ENCODE assay signal across 29 cellular contexts in genomic region chr7:35405461-35405860, GRCh38.
"Had no signal": no experiment of that assay in that cellular context is flagged by ENCODE, and none has a peak within 500 bp of the region (broad histone marks: within the 10 kb centered on the region; RNA-seq: fewer than 3 reads in every experiment).

No MANE protein-coding gene starts in this region.

- H3K4me3 ChIP-seq: ascending aorta, coronary artery, esophagus squamous epithelium, heart left ventricle had no signal

- H3K27ac ChIP-seq: ascending aorta, coronary artery, esophagus squamous epithelium, heart left ventricle, VCaP had no signal

- H3K9me3 Mint-ChIP-seq: activated CD4-positive, alpha-beta memory T cell treated with anti-CD3 and anti-CD28 coated beads, Interleukin-2, amount 10 ng/mL, durations not matched to agents 7 days and 5 days; activated CD4-positive, alpha-beta T cell treated with anti-CD3 and anti-CD28 coated beads, Interleukin-2, amount 10 ng/mL, durations not matched to agents 7 days and 5 days; activated naive CD4-positive, alpha-beta T cell treated with anti-CD3 and anti-CD28 coated beads, Interleukin-2, amount 10 ng/mL, durations not matched to agents 7 days and 5 days; activated naive CD4-positive, alpha-beta T cell treated with anti-CD3 and anti-CD28 coated beads, Interleukin-2, amount 50 U/mL, for 72 hours; activated naive CD8-positive, alpha-beta T cell treated with anti-CD3 and anti-CD28 coated beads, Interleukin-2, amount 10 ng/mL, durations not matched to agents 7 days and 5 days; activated T-cell treated with anti-CD3 and anti-CD28 coated beads, Interleukin-2, amount 50 U/mL, for 24 hours; activated T-cell treated with anti-CD3 and anti-CD28 coated beads, Interleukin-2, amount 50 U/mL, for 72 hours; central memory CD8-positive, alpha-beta T cell; dendritic cell treated with granulocyte-macrophage colony-stimulating factor and Interleukin-4, amounts not matched to agents 40 ng/mL and 50 ng/mL, for 4 days; effector memory CD8-positive, alpha-beta T cell; WTC11 had no signal

- H3K4me1 ChIP-seq: ascending aorta, esophagus squamous epithelium had no signal

- H3K27ac Mint-ChIP-seq: activated CD4-positive, alpha-beta memory T cell treated with anti-CD3 and anti-CD28 coated beads, Interleukin-2, amount 10 ng/mL, durations not matched to agents 7 days and 5 days; activated CD4-positive, alpha-beta T cell treated with anti-CD3 and anti-CD28 coated beads, Interleukin-2, amount 10 ng/mL, durations not matched to agents 7 days and 5 days; activated naive CD4-positive, alpha-beta T cell treated with anti-CD3 and anti-CD28 coated beads, Interleukin-2, amount 10 ng/mL, durations not matched to agents 7 days and 5 days; activated naive CD4-positive, alpha-beta T cell treated with anti-CD3 and anti-CD28 coated beads, Interleukin-2, amount 50 U/mL, for 72 hours; activated naive CD8-positive, alpha-beta T cell treated with anti-CD3 and anti-CD28 coated beads, Interleukin-2, amount 10 ng/mL, durations not matched to agents 7 days and 5 days; activated T-cell treated with anti-CD3 and anti-CD28 coated beads, Interleukin-2, amount 50 U/mL, for 24 hours; activated T-cell treated with anti-CD3 and anti-CD28 coated beads, Interleukin-2, amount 50 U/mL, for 72 hours; brain; dendritic cell treated with granulocyte-macrophage colony-stimulating factor and Interleukin-4, amounts not matched to agents 40 ng/mL and 50 ng/mL, for 4 days; effector memory CD8-positive, alpha-beta T cell; WTC11 had no signal

- DNase-seq: activated CD4-positive, alpha-beta memory T cell treated with anti-CD3 and anti-CD28 coated beads, Interleukin-2, amount 10 ng/mL, durations not matched to agents 7 days and 5 days; activated CD4-positive, alpha-beta T cell treated with anti-CD3 and anti-CD28 coated beads for 1 hour; activated CD4-positive, alpha-beta T cell treated with anti-CD3 and anti-CD28 coated beads for 4 hours; activated CD4-positive, alpha-beta T cell treated with anti-CD3 and anti-CD28 coated beads, Interleukin-2, amount 10 ng/mL, durations not matched to agents 7 days and 5 days; activated CD4-positive, alpha-beta T cell treated with anti-CD3 and anti-CD28 coated beads, Interleukin-2, amount 50 U/mL, for 4 hours; activated CD8-positive, alpha-beta memory T cell treated with anti-CD3 and anti-CD28 coated beads, Interleukin-2, amount 50 U/mL, for 48 hours; activated gamma-delta T cell; activated naive CD4-positive, alpha-beta T cell; activated naive CD4-positive, alpha-beta T cell treated with anti-CD3 and anti-CD28 coated beads, Interleukin-2, amount 10 ng/mL, durations not matched to agents 7 days and 5 days; activated naive CD8-positive, alpha-beta T cell treated with anti-CD3 and anti-CD28 coated beads, Interleukin-2, amount 10 ng/mL, durations not matched to agents 7 days and 5 days; activated T-cell treated with anti-CD3 and anti-CD28 coated beads for 4 hours; activated T-cell treated with anti-CD3 and anti-CD28 coated beads, Interleukin-2, amount 50 U/mL, for 24 hours; activated T-cell treated with anti-CD3 and anti-CD28 coated beads, Interleukin-2, amount 50 U/mL, for 72 hours; effector CD4-positive, alpha-beta T cell; effector memory CD8-positive, alpha-beta T cell; erythroblast; esophagus squamous epithelium; foreskin fibroblast; glutamatergic neuron; heart left ventricle; T-helper 2 cell had no signal

- H3K4me3 Mint-ChIP-seq: activated CD4-positive, alpha-beta memory T cell treated with anti-CD3 and anti-CD28 coated beads, Interleukin-2, amount 10 ng/mL, durations not matched to agents 7 days and 5 days; activated CD4-positive, alpha-beta T cell treated with anti-CD3 and anti-CD28 coated beads, Interleukin-2, amount 10 ng/mL, durations not matched to agents 7 days and 5 days; activated naive CD4-positive, alpha-beta T cell treated with anti-CD3 and anti-CD28 coated beads, Interleukin-2, amount 10 ng/mL, durations not matched to agents 7 days and 5 days; activated naive CD8-positive, alpha-beta T cell treated with anti-CD3 and anti-CD28 coated beads, Interleukin-2, amount 10 ng/mL, durations not matched to agents 7 days and 5 days; activated T-cell treated with anti-CD3 and anti-CD28 coated beads, Interleukin-2, amount 50 U/mL, for 24 hours; activated T-cell treated with anti-CD3 and anti-CD28 coated beads, Interleukin-2, amount 50 U/mL, for 72 hours; brain; central memory CD8-positive, alpha-beta T cell; dendritic cell treated with granulocyte-macrophage colony-stimulating factor and Interleukin-4, amounts not matched to agents 40 ng/mL and 50 ng/mL, for 4 days; effector memory CD8-positive, alpha-beta T cell; WTC11 had no signal

- H3K36me3 Mint-ChIP-seq: activated naive CD4-positive, alpha-beta T cell treated with anti-CD3 and anti-CD28 coated beads, Interleukin-2, amount 10 ng/mL, durations not matched to agents 7 days and 5 days; activated naive CD4-positive, alpha-beta T cell treated with anti-CD3 and anti-CD28 coated beads, Interleukin-2, amount 50 U/mL, for 72 hours; activated naive CD8-positive, alpha-beta T cell treated with anti-CD3 and anti-CD28 coated beads, Interleukin-2, amount 10 ng/mL, durations not matched to agents 7 days and 5 days; brain; WTC11 had no signal

- H3K36me3 ChIP-seq: ascending aorta, esophagus squamous epithelium, heart left ventricle had no signal

- H3K27me3 Mint-ChIP-seq: brain had no signal

- H3K9me3 ChIP-seq: ascending aorta, esophagus squamous epithelium, heart left ventricle had no signal

- H3K4me1 Mint-ChIP-seq: activated CD4-positive, alpha-beta memory T cell treated with anti-CD3 and anti-CD28 coated beads, Interleukin-2, amount 10 ng/mL, durations not matched to agents 7 days and 5 days; activated CD4-positive, alpha-beta T cell treated with anti-CD3 and anti-CD28 coated beads, Interleukin-2, amount 10 ng/mL, durations not matched to agents 7 days and 5 days; activated naive CD4-positive, alpha-beta T cell treated with anti-CD3 and anti-CD28 coated beads, Interleukin-2, amount 10 ng/mL, durations not matched to agents 7 days and 5 days; activated naive CD8-positive, alpha-beta T cell treated with anti-CD3 and anti-CD28 coated beads, Interleukin-2, amount 10 ng/mL, durations not matched to agents 7 days and 5 days; brain; central memory CD8-positive, alpha-beta T cell; WTC11 had no signal

- H3K27me3 ChIP-seq: ascending aorta, esophagus squamous epithelium had no signal
